In the genomic region with DNA sequence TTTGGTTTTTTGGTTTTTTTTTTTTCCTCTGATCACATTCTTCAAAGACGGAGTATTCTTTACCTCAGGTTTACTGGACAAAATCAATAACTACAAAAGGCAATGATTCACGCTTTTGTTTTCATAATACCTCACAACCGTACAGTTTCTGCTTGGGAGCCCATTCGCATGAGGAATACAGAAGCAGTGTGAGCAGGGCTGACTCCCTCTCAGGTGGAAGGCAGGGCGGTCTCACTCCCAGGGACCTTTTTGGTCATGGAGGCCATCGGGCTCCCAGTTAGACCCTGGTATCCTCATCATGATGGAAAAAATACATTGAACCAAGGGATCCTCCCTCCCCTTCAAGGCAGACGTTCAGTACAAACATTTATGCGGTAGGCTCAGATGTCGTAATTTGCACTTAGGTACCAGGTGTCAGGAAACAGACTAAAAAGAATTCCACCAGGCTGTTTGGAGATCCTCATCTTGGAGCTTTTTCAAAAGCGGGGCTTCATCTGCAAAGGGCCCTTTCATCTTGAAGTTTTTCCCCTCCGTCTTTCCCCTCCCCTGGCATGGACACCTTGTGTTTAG, we compare ENCODE assay signal across 1 cellular context.
TF ChIP-seq lines count a peak whose summit lies in the region.

No MANE protein-coding gene starts in this region.

TF ChIP-seq in HepG2, 621 proteins besides CTCF, POLR2A, EP300 and RAD21:
- TF ChIP-seq HNF4A (CRISPR knock-in tag; IDR thresholded peaks at IDR 0.05) (peak; percentile 67), SOX5 (CRISPR knock-in tag; IDR thresholded peaks at IDR 0.05; ENCODE audit: borderline replicate concordance) (peak; percentile 34; the same call in 1 of the 2 replicates), SAP130 (CRISPR knock-in tag; IDR thresholded peaks at IDR 0.05; ENCODE audit: low read depth) (0 out of 2 replicates have a peak, but pooled peaks have one; percentile 16), CEBPB (IDR thresholded peaks at IDR 0.05; ENCODE audit: borderline replicate concordance, low read depth, low read length) (peak; percentile 27; the same call in 1 of the 2 replicates), HIVEP1 (CRISPR knock-in tag; IDR thresholded peaks at IDR 0.05) (no peak), SOX13 (IDR thresholded peaks at IDR 0.05) (no peak), SOX13 (CRISPR knock-in tag; conservative IDR thresholded peaks at IDR 0.05 in 1 of 2, IDR thresholded peaks at IDR 0.05 in 1 of 2) (peak in 1 of 2 experiments; percentile 17; a peak in 1 of 4 replicates), LCORL (IDR thresholded peaks at IDR 0.05) (no peak), LCORL (CRISPR knock-in tag; IDR thresholded peaks at IDR 0.05) (0 out of 2 replicates have a peak, but pooled peaks have one; percentile 28), ONECUT2 (CRISPR knock-in tag; IDR thresholded peaks at IDR 0.05) (0 out of 2 replicates have a peak, but pooled peaks have one; percentile 23), ETV5 (CRISPR knock-in tag; IDR thresholded peaks at IDR 0.05; ENCODE audit: borderline replicate concordance) (0 out of 2 replicates have a peak, but pooled peaks have one; percentile 28), GATAD2A (CRISPR knock-in tag; IDR thresholded peaks at IDR 0.05) (0 out of 2 replicates have a peak, but pooled peaks have one; percentile 9), ZNF205 (CRISPR knock-in tag; IDR thresholded peaks at IDR 0.05) (no peak), MIXL1 (CRISPR knock-in tag; IDR thresholded peaks at IDR 0.05) (no peak), ZNF335 (CRISPR knock-in tag; IDR thresholded peaks at IDR 0.05) (no peak), ZNF878 (CRISPR knock-in tag; IDR thresholded peaks at IDR 0.05) (no peak), ZBTB7A (CRISPR knock-in tag; IDR thresholded peaks at IDR 0.05) (no peak), TBX2 (CRISPR knock-in tag; IDR thresholded peaks at IDR 0.05; ENCODE audit: borderline replicate concordance) (peak; percentile 25; the same call in 1 of the 2 replicates), GLI4 (CRISPR knock-in tag; IDR thresholded peaks at IDR 0.05; ENCODE audit: borderline replicate concordance) (no peak), REPIN1 (CRISPR knock-in tag; IDR thresholded peaks at IDR 0.05; ENCODE audit: borderline replicate concordance, low read depth) (0 out of 2 replicates have a peak, but pooled peaks have one; percentile 14), ISL2 (CRISPR knock-in tag; IDR thresholded peaks at IDR 0.05) (0 out of 2 replicates have a peak, but pooled peaks have one; percentile 11), FOSL2 (CRISPR knock-in tag; IDR thresholded peaks at IDR 0.05) (peak; percentile 55), CEBPG (CRISPR knock-in tag; IDR thresholded peaks at IDR 0.05) (peak; percentile 62; the same call in 1 of the 2 replicates)
- TF ChIP-seq, protein P1, sequence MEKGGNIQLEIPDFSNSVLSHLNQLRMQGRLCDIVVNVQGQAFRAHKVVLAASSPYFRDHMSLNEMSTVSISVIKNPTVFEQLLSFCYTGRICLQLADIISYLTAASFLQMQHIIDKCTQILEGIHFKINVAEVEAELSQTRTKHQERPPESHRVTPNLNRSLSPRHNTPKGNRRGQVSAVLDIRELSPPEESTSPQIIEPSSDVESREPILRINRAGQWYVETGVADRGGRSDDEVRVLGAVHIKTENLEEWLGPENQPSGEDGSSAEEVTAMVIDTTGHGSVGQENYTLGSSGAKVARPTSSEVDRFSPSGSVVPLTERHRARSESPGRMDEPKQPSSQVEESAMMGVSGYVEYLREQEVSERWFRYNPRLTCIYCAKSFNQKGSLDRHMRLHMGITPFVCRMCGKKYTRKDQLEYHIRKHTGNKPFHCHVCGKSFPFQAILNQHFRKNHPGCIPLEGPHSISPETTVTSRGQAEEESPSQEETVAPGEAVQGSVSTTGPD (CRISPR knock-in tag; IDR thresholded peaks at IDR 0.05): no peak
- TF ChIP-seq, protein P2, sequence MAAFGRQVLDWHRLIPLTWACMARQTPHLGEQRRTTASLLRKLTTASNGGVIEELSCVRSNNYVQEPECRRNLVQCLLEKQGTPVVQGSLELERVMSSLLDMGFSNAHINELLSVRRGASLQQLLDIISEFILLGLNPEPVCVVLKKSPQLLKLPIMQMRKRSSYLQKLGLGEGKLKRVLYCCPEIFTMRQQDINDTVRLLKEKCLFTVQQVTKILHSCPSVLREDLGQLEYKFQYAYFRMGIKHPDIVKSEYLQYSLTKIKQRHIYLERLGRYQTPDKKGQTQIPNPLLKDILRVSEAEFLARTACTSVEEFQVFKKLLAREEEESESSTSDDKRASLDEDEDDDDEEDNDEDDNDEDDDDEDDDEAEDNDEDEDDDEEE (CRISPR knock-in tag; IDR thresholded peaks at IDR 0.05): no peak
- TF ChIP-seq, protein P3, sequence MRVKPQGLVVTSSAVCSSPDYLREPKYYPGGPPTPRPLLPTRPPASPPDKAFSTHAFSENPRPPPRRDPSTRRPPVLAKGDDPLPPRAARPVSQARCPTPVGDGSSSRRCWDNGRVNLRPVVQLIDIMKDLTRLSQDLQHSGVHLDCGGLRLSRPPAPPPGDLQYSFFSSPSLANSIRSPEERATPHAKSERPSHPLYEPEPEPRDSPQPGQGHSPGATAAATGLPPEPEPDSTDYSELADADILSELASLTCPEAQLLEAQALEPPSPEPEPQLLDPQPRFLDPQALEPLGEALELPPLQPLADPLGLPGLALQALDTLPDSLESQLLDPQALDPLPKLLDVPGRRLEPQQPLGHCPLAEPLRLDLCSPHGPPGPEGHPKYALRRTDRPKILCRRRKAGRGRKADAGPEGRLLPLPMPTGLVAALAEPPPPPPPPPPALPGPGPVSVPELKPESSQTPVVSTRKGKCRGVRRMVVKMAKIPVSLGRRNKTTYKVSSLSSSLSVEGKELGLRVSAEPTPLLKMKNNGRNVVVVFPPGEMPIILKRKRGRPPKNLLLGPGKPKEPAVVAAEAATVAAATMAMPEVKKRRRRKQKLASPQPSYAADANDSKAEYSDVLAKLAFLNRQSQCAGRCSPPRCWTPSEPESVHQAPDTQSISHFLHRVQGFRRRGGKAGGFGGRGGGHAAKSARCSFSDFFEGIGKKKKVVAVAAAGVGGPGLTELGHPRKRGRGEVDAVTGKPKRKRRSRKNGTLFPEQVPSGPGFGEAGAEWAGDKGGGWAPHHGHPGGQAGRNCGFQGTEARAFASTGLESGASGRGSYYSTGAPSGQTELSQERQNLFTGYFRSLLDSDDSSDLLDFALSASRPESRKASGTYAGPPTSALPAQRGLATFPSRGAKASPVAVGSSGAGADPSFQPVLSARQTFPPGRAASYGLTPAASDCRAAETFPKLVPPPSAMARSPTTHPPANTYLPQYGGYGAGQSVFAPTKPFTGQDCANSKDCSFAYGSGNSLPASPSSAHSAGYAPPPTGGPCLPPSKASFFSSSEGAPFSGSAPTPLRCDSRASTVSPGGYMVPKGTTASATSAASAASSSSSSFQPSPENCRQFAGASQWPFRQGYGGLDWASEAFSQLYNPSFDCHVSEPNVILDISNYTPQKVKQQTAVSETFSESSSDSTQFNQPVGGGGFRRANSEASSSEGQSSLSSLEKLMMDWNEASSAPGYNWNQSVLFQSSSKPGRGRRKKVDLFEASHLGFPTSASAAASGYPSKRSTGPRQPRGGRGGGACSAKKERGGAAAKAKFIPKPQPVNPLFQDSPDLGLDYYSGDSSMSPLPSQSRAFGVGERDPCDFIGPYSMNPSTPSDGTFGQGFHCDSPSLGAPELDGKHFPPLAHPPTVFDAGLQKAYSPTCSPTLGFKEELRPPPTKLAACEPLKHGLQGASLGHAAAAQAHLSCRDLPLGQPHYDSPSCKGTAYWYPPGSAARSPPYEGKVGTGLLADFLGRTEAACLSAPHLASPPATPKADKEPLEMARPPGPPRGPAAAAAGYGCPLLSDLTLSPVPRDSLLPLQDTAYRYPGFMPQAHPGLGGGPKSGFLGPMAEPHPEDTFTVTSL (CRISPR knock-in tag; IDR thresholded peaks at IDR 0.05; ENCODE audit: borderline replicate concordance): peak; percentile 33; the same call in 1 of the 2 replicates
